Comparison of ENCODE assay signal across 27 cellular contexts in the genomic region with DNA sequence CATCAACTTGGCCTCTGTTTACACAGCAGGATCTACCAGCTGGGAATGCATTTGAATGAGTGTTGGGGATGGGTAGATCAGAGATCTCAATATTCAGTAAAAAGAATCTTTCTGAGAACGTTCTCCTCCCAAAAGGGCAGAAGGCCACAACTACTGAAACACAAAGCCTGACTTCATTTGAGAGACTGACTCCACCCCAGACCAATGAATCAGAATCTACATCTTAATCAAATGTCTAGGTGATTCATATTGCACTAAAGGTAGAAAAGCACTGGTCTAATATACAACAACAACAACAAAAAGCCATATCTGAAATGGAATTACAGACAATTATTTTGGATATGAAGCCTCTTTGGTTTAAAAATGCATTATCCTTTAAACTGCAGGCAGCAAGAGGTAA.
DNase-seq lines count a peak whose midpoint lies in the region; ATAC-seq, FAIRE-seq and TF ChIP-seq lines count a peak whose summit lies in the region.
"Had no signal": no experiment of that assay in that cellular context is flagged by ENCODE, and none has a peak within 500 bp of the region (broad histone marks: within the 10 kb centered on the region; RNA-seq: fewer than 3 reads in every experiment).

No MANE protein-coding gene starts in this region.

- H3K9ac ChIP-seq in GM23248: no peak overlapping the region
- no peak overlapping the region for H3K9ac ChIP-seq in mammary epithelial cell (ENCODE audit: insufficient read depth, low read length)
- H3K9ac ChIP-seq: BLaER1, neural progenitor cell had no signal

- intact Hi-C loops in mammary epithelial cell (cut with micrococcal nuclease) (no loop called here), upper lobe of right lung (cut with DNase I) (no loop called here)

- no peaks in the 10 kb centered on the region for H3K36me3 ChIP-seq in GM23248 (ENCODE audit: low read depth)
- no peaks in the 10 kb centered on the region for H3K36me3 ChIP-seq in mammary epithelial cell (ENCODE audit: insufficient read depth, low read length)
- H3K36me3 ChIP-seq in upper lobe of right lung: no peaks in the 10 kb centered on the region
- H3K36me3 ChIP-seq: adrenal gland, left ventricle myocardium inferior, neural progenitor cell, right lobe of liver, tibial artery had no signal

- no peaks in the 10 kb centered on the region for H3F3A ChIP-seq in GM23248 (ENCODE audit: insufficient read depth)

- H3K9me3 ChIP-seq in GM23248 (ENCODE audit: low read depth) (no peaks in the 10 kb centered on the region), mammary epithelial cell (replicated peaks; ENCODE audit: insufficient read depth, low read length) (no peaks in the 10 kb centered on the region), upper lobe of right lung (no peaks in the 10 kb centered on the region)
- H3K9me3 ChIP-seq: adrenal gland, body of pancreas, left ventricle myocardium inferior, right lobe of liver, tibial artery had no signal

- H2AFZ ChIP-seq in GM23248: no peak overlapping the region
- H2AFZ ChIP-seq in mammary epithelial cell (ENCODE audit: low read depth, low read length): no peak overlapping the region
- H2AFZ ChIP-seq: neural progenitor cell had no signal

- H4K20me1 ChIP-seq in GM23248 (ENCODE audit: insufficient read depth): no peaks in the 10 kb centered on the region
- H4K20me1 ChIP-seq in mammary epithelial cell (ENCODE audit: insufficient read depth, low read length): no peaks in the 10 kb centered on the region

- H3K27ac ChIP-seq in GM23248: no peak overlapping the region; the same call in 1 of the 2 replicates
- H3K27ac ChIP-seq in mammary epithelial cell (ENCODE audit: insufficient read depth, low read depth, low read length): no peak overlapping the region
- H3K27ac ChIP-seq in upper lobe of right lung: no peak overlapping the region
- H3K27ac ChIP-seq: adrenal gland, BLaER1, body of pancreas, left ventricle myocardium inferior, neural progenitor cell, right lobe of liver, tibial artery had no signal

- in situ Hi-C loops in GM23248 (cut with MboI) (no loop called here), mammary epithelial cell (cut with MboI; ENCODE audit: low sequenced_read_pairs in 2 of 2) (no loop called here)

- H3K4me3 ChIP-seq in GM23248 (no peak overlapping the region), mammary epithelial cell (replicated peaks in 1 of 3; ENCODE audit: insufficient read depth in 1 of 3, low read depth in 2 of 3, low read length in 3 of 3) (no peak overlapping the region), upper lobe of right lung (no peak overlapping the region)
- H3K4me3 ChIP-seq: adrenal gland, BLaER1, body of pancreas, left ventricle myocardium inferior, neural progenitor cell, right lobe of liver, tibial artery had no signal

- H3K4me1 ChIP-seq in GM23248 (ENCODE audit: insufficient read depth) (peaks cover 11% of the 10 kb centered on the region), mammary epithelial cell (ENCODE audit: insufficient read depth, low read length) (peaks cover 14% of the 10 kb centered on the region), upper lobe of right lung (no peaks in the 10 kb centered on the region)
- H3K4me1 ChIP-seq: body of pancreas, neural progenitor cell, right lobe of liver, tibial artery had no signal

- TF ChIP-seq CTCF in D721Med (IDR thresholded peaks at IDR 0.05; ENCODE audit: insufficient read depth, missing control alignments) (no peak), mammary epithelial cell (conservative IDR thresholded peaks at IDR 0.05 in 1 of 2, IDR thresholded peaks at IDR 0.05 in 1 of 2; ENCODE audit: extremely low read depth in 1 of 2, insufficient read depth in 1 of 2, low read depth in 1 of 2, low read length in 2 of 2) (no peak), upper lobe of right lung (IDR thresholded peaks at IDR 0.05) (no peak)

- H3K4me2 ChIP-seq in GM23248 (ENCODE audit: unreplicated experiment) (no peak overlapping the region), mammary epithelial cell (ENCODE audit: insufficient read depth, low read depth, low read length) (peak overlapping the region; percentile 7)
- H3K4me2 ChIP-seq: BLaER1, neural progenitor cell had no signal

- 17 to 31% methylated on average over 1 of the region's 1 CpG for whole genome bisulfite sequencing in GM23248 (ENCODE audit: low coverage in 1 of 2, low lambda C conversion rate in 2 of 2, missing lambda C conversion rate in 2 of 2), 2 experiments
- WGBS in mammary epithelial cell (ENCODE audit: low coverage, missing lambda C conversion rate): 83% methylated on average over 1 of the region's 1 CpG

- no peaks in the 10 kb centered on the region for H3K27me3 ChIP-seq in GM23248 (replicated peaks; ENCODE audit: insufficient read depth)
- no peaks in the 10 kb centered on the region for H3K27me3 ChIP-seq in mammary epithelial cell (ENCODE audit: insufficient read depth, low read length)
- no peaks in the 10 kb centered on the region for H3K27me3 ChIP-seq in upper lobe of right lung
- H3K27me3 ChIP-seq: adrenal gland, BLaER1, body of pancreas, neural progenitor cell, right lobe of liver, tibial artery had no signal

- ATAC-seq in SK-N-SH treated with all-trans-retinoic acid at 6 μM for 48 hours: no peak
- ATAC-seq in upper lobe of right lung: no peak
- ATAC-seq: body of pancreas, Panc1 had no signal

- FAIRE-seq in D721Med (lab: Jason Lieb, UNC): peak; percentile 25

- DNase-seq in D721Med (ENCODE audit: insufficient read length, low spot score) (no peak), GM23248 (peak; percentile 42), mammary epithelial cell (peak; percentile 75), kidney glomerular epithelial cell (lab: John Stamatoyannopoulos, UW) (peak; percentile 13), upper lobe of right lung (no peak), iPS-NIHi7 (ENCODE audit: extremely low spot score) (no peak)
- DNase-seq: activated CD4-positive, alpha-beta T cell treated with anti-CD3 and anti-CD28 coated beads, Interleukin-2, amount 10 ng/mL, durations not matched to agents 24 days and 14 days; activated CD8-positive, alpha-beta memory T cell treated with anti-CD3 and anti-CD28 coated beads for 24 hours; activated gamma-delta T cell treated with Interleukin-2 at 50 U/mL for 16 hours; activated T-cell treated with anti-CD3 and anti-CD28 coated beads for 4 hours; adrenal gland; body of pancreas; DMS153; left ventricle myocardium inferior; mesendoderm; NCI-H1092; NCI-H1694 treated with DMSO at 0.1 percent for 48 hours; NCI-H446 treated with DMSO at 0.1 percent for 48 hours; NCI-H774; right lobe of liver; SHP77; stimulated activated CD8-positive, alpha-beta memory T cell treated with anti-CD3 and anti-CD28 coated beads, Interleukin-4, amount 100 ng/mL, for 48 hours; tibial artery had no signal

- dilution Hi-C loops in mammary epithelial cell (cut with HindIII; ENCODE audit: low sequenced_read_pairs): no loop called here

- H3K79me2 ChIP-seq in GM23248 (ENCODE audit: insufficient read depth) (peaks cover 13% of the 10 kb centered on the region), mammary epithelial cell (ENCODE audit: insufficient read depth, low read length) (peaks cover 12% of the 10 kb centered on the region)

- H3K9me2 ChIP-seq in GM23248 (ENCODE audit: insufficient read depth): no peaks in the 10 kb centered on the region

- CTCF ChIA-PET in mammary epithelial cell (lab: Charles Lee; ENCODE audit: low non-redundant PET): no interaction called here

- BruUV-seq in mammary epithelial cell (replicated peaks; lab: Mats Ljungman, UMichigan): no TSS peak

TF ChIP-seq in SK-N-SH treated with all-trans-retinoic acid at 6 μM for 48 hours, 23 proteins besides CTCF, POLR2A, EP300 and RAD21:
- no peak for TF ChIP-seq ZNF8 (CRISPR knock-in tag; IDR thresholded peaks at IDR 0.05)
- TF ChIP-seq, protein P1, sequence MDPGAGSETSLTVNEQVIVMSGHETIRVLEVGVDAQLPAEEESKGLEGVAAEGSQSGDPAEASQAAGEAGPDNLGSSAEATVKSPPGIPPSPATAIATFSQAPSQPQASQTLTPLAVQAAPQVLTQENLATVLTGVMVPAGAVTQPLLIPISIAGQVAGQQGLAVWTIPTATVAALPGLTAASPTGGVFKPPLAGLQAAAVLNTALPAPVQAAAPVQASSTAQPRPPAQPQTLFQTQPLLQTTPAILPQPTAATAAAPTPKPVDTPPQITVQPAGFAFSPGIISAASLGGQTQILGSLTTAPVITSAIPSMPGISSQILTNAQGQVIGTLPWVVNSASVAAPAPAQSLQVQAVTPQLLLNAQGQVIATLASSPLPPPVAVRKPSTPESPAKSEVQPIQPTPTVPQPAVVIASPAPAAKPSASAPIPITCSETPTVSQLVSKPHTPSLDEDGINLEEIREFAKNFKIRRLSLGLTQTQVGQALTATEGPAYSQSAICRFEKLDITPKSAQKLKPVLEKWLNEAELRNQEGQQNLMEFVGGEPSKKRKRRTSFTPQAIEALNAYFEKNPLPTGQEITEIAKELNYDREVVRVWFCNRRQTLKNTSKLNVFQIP (CRISPR knock-in tag; IDR thresholded peaks at IDR 0.05; ENCODE audit: borderline replicate concordance, low read depth): no peak
- TF ChIP-seq, protein P2, sequence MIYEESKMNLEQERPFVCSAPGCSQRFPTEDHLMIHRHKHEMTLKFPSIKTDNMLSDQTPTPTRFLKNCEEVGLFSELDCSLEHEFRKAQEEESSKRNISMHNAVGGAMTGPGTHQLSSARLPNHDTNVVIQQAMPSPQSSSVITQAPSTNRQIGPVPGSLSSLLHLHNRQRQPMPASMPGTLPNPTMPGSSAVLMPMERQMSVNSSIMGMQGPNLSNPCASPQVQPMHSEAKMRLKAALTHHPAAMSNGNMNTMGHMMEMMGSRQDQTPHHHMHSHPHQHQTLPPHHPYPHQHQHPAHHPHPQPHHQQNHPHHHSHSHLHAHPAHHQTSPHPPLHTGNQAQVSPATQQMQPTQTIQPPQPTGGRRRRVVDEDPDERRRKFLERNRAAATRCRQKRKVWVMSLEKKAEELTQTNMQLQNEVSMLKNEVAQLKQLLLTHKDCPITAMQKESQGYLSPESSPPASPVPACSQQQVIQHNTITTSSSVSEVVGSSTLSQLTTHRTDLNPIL (CRISPR knock-in tag; IDR thresholded peaks at IDR 0.05; ENCODE audit: low read depth): no peak
TF ChIP-seq in SK-N-SH treated with all-trans-retinoic acid at 6 μM for 48 hours: peak in this region for 0.

Comparison
In these comparisons a context has a peak if more than half of its experiments do, and no peak if none do; other contexts are left out.
1. DNase-seq: peak in GM23248 (single experiment), mammary epithelial cell (single experiment) and kidney glomerular epithelial cell (single experiment); none in D721Med (single experiment), upper lobe of right lung (single experiment) and iPS-NIHi7 (single experiment).